ENCODE assay signal across 1 cellular context in the genomic region with DNA sequence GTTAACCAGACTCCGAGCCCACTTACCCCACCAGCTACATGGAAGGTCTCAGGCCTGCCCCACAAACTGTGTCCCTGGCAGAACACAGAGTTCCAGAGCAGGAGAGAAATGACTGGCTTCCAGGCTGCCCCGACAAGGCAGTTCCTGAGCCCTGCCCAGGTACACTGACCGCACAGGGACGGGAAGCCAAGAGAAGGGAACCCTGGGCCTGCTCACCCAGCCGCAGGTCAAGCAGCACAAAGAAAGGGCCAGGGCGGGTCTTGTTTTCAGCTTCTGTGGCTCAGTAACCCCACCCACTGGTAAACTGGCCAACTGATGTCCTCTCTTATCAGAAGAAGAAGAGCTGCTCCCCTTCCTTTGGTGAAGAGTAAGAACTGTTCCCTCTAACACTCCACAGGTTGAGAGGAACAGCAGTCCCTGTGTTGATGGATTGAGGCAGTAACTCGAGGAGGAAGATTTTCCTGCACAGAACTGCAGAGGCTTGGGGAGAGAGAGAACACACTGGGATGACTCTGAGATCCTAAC.
TF ChIP-seq lines count a peak whose summit lies in the region.

No MANE protein-coding gene starts in this region.

TF ChIP-seq in K562, 482 proteins besides CTCF, POLR2A, EP300 and RAD21 (continued from another document and continues in another):
- TF ChIP-seq, protein P1, sequence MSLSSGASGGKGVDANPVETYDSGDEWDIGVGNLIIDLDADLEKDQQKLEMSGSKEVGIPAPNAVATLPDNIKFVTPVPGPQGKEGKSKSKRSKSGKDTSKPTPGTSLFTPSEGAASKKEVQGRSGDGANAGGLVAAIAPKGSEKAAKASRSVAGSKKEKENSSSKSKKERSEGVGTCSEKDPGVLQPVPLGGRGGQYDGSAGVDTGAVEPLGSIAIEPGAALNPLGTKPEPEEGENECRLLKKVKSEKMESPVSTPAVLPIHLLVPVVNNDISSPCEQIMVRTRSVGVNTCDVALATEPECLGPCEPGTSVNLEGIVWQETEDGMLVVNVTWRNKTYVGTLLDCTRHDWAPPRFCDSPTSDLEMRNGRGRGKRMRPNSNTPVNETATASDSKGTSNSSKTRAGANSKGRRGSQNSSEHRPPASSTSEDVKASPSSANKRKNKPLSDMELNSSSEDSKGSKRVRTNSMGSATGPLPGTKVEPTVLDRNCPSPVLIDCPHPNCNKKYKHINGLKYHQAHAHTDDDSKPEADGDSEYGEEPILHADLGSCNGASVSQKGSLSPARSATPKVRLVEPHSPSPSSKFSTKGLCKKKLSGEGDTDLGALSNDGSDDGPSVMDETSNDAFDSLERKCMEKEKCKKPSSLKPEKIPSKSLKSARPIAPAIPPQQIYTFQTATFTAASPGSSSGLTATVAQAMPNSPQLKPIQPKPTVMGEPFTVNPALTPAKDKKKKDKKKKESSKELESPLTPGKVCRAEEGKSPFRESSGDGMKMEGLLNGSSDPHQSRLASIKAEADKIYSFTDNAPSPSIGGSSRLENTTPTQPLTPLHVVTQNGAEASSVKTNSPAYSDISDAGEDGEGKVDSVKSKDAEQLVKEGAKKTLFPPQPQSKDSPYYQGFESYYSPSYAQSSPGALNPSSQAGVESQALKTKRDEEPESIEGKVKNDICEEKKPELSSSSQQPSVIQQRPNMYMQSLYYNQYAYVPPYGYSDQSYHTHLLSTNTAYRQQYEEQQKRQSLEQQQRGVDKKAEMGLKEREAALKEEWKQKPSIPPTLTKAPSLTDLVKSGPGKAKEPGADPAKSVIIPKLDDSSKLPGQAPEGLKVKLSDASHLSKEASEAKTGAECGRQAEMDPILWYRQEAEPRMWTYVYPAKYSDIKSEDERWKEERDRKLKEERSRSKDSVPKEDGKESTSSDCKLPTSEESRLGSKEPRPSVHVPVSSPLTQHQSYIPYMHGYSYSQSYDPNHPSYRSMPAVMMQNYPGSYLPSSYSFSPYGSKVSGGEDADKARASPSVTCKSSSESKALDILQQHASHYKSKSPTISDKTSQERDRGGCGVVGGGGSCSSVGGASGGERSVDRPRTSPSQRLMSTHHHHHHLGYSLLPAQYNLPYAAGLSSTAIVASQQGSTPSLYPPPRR (CRISPR knock-in tag; IDR thresholded peaks at IDR 0.05; ENCODE audit: borderline replicate concordance) = peak; percentile 25; the same call in 1 of the 2 replicates
- peak; percentile 62; the same call in 1 of the 2 replicates for TF ChIP-seq SMAD4 (CRISPR knock-in tag; conservative IDR thresholded peaks at IDR 0.05)
- no peak for TF ChIP-seq DACH1 (IDR thresholded peaks at IDR 0.05; ENCODE audit: partially characterized antibody)
- no peak for TF ChIP-seq HEY1 (CRISPR knock-in tag; IDR thresholded peaks at IDR 0.05; ENCODE audit: borderline replicate concordance)
- TF ChIP-seq STAG1 (CRISPR knock-in tag; IDR thresholded peaks at IDR 0.05; ENCODE audit: borderline replicate concordance) = no peak
- TF ChIP-seq CBFA2T3 (IDR thresholded peaks at IDR 0.05) = no peak
- 0 out of 2 replicates have a peak, but pooled peaks have one; percentile 37 for TF ChIP-seq SP1 (CRISPR knock-in tag; IDR thresholded peaks at IDR 0.05)
- no peak for TF ChIP-seq CC2D1A (IDR thresholded peaks at IDR 0.05)
- TF ChIP-seq ZNF592 (IDR thresholded peaks at IDR 0.05) = peak; percentile 78
- TF ChIP-seq, protein P2, sequence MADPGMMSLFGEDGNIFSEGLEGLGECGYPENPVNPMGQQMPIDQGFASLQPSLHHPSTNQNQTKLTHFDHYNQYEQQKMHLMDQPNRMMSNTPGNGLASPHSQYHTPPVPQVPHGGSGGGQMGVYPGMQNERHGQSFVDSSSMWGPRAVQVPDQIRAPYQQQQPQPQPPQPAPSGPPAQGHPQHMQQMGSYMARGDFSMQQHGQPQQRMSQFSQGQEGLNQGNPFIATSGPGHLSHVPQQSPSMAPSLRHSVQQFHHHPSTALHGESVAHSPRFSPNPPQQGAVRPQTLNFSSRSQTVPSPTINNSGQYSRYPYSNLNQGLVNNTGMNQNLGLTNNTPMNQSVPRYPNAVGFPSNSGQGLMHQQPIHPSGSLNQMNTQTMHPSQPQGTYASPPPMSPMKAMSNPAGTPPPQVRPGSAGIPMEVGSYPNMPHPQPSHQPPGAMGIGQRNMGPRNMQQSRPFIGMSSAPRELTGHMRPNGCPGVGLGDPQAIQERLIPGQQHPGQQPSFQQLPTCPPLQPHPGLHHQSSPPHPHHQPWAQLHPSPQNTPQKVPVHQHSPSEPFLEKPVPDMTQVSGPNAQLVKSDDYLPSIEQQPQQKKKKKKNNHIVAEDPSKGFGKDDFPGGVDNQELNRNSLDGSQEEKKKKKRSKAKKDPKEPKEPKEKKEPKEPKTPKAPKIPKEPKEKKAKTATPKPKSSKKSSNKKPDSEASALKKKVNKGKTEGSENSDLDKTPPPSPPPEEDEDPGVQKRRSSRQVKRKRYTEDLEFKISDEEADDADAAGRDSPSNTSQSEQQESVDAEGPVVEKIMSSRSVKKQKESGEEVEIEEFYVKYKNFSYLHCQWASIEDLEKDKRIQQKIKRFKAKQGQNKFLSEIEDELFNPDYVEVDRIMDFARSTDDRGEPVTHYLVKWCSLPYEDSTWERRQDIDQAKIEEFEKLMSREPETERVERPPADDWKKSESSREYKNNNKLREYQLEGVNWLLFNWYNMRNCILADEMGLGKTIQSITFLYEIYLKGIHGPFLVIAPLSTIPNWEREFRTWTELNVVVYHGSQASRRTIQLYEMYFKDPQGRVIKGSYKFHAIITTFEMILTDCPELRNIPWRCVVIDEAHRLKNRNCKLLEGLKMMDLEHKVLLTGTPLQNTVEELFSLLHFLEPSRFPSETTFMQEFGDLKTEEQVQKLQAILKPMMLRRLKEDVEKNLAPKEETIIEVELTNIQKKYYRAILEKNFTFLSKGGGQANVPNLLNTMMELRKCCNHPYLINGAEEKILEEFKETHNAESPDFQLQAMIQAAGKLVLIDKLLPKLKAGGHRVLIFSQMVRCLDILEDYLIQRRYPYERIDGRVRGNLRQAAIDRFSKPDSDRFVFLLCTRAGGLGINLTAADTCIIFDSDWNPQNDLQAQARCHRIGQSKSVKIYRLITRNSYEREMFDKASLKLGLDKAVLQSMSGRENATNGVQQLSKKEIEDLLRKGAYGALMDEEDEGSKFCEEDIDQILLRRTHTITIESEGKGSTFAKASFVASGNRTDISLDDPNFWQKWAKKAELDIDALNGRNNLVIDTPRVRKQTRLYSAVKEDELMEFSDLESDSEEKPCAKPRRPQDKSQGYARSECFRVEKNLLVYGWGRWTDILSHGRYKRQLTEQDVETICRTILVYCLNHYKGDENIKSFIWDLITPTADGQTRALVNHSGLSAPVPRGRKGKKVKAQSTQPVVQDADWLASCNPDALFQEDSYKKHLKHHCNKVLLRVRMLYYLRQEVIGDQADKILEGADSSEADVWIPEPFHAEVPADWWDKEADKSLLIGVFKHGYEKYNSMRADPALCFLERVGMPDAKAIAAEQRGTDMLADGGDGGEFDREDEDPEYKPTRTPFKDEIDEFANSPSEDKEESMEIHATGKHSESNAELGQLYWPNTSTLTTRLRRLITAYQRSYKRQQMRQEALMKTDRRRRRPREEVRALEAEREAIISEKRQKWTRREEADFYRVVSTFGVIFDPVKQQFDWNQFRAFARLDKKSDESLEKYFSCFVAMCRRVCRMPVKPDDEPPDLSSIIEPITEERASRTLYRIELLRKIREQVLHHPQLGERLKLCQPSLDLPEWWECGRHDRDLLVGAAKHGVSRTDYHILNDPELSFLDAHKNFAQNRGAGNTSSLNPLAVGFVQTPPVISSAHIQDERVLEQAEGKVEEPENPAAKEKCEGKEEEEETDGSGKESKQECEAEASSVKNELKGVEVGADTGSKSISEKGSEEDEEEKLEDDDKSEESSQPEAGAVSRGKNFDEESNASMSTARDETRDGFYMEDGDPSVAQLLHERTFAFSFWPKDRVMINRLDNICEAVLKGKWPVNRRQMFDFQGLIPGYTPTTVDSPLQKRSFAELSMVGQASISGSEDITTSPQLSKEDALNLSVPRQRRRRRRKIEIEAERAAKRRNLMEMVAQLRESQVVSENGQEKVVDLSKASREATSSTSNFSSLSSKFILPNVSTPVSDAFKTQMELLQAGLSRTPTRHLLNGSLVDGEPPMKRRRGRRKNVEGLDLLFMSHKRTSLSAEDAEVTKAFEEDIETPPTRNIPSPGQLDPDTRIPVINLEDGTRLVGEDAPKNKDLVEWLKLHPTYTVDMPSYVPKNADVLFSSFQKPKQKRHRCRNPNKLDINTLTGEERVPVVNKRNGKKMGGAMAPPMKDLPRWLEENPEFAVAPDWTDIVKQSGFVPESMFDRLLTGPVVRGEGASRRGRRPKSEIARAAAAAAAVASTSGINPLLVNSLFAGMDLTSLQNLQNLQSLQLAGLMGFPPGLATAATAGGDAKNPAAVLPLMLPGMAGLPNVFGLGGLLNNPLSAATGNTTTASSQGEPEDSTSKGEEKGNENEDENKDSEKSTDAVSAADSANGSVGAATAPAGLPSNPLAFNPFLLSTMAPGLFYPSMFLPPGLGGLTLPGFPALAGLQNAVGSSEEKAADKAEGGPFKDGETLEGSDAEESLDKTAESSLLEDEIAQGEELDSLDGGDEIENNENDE (IDR thresholded peaks at IDR 0.05; ENCODE audit: low read depth, low read length) = no peak
- no peak for TF ChIP-seq NR4A1 (CRISPR knock-in tag; IDR thresholded peaks at IDR 0.05)
- TF ChIP-seq NR4A1 (tag; IDR thresholded peaks at IDR 0.05) = 0 out of 2 replicates have a peak, but pooled peaks have one; percentile 32
- no peak for TF ChIP-seq ZNF512 (tag; IDR thresholded peaks at IDR 0.05)
- TF ChIP-seq, protein P3, sequence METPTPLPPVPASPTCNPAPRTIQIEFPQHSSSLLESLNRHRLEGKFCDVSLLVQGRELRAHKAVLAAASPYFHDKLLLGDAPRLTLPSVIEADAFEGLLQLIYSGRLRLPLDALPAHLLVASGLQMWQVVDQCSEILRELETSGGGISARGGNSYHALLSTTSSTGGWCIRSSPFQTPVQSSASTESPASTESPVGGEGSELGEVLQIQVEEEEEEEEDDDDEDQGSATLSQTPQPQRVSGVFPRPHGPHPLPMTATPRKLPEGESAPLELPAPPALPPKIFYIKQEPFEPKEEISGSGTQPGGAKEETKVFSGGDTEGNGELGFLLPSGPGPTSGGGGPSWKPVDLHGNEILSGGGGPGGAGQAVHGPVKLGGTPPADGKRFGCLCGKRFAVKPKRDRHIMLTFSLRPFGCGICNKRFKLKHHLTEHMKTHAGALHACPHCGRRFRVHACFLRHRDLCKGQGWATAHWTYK (CRISPR knock-in tag; IDR thresholded peaks at IDR 0.05) = 0 out of 2 replicates have a peak, but pooled peaks have one; percentile 71
- no peak for TF ChIP-seq GABPB1 (CRISPR knock-in tag; IDR thresholded peaks at IDR 0.05)
- peak; percentile 78; the same call in 1 of the 2 replicates for TF ChIP-seq ZNF76 (CRISPR knock-in tag; IDR thresholded peaks at IDR 0.05; ENCODE audit: borderline replicate concordance)
- TF ChIP-seq POLR2G (IDR thresholded peaks at IDR 0.05; ENCODE audit: low read depth, low read length) = 0 out of 2 replicates have a peak, but pooled peaks have one; percentile 43
- no peak for TF ChIP-seq SMAD3 (CRISPR knock-in tag; conservative IDR thresholded peaks at IDR 0.05)
- TF ChIP-seq, protein P4, sequence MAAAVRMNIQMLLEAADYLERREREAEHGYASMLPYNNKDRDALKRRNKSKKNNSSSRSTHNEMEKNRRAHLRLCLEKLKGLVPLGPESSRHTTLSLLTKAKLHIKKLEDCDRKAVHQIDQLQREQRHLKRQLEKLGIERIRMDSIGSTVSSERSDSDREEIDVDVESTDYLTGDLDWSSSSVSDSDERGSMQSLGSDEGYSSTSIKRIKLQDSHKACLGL (CRISPR knock-in tag; IDR thresholded peaks at IDR 0.05; ENCODE audit: borderline replicate concordance, poor library complexity, severe bottlenecking) = no peak
- no peak for TF ChIP-seq EWSR1 (IDR thresholded peaks at IDR 0.05; ENCODE audit: borderline replicate concordance, low read depth, partially characterized antibody)
- TF ChIP-seq KDM5B (IDR thresholded peaks at IDR 0.05; ENCODE audit: insufficient replicate concordance, low read depth, low read length) = peak; percentile 55
- TF ChIP-seq EP400 (IDR thresholded peaks at IDR 0.05) = no peak
- TF ChIP-seq CGGBP1 (CRISPR knock-in tag; IDR thresholded peaks at IDR 0.05) = no peak
- no peak for TF ChIP-seq ESRRB (CRISPR knock-in tag; IDR thresholded peaks at IDR 0.05; ENCODE audit: borderline replicate concordance)
- no peak for TF ChIP-seq HSF4 (CRISPR knock-in tag; IDR thresholded peaks at IDR 0.05; ENCODE audit: borderline replicate concordance)
- no peak for TF ChIP-seq GTF2E2 (tag; IDR thresholded peaks at IDR 0.05)
- no peak for TF ChIP-seq BRCA1 (IDR thresholded peaks at IDR 0.05)
- no peak for TF ChIP-seq BRCA1 (CRISPR knock-in tag; IDR thresholded peaks at IDR 0.05)
- peak; percentile 55 for TF ChIP-seq TBP (optimal IDR thresholded peaks at IDR 0.05; ENCODE audit: low read depth, low read length)
- no peak for TF ChIP-seq TAL1 (IDR thresholded peaks at IDR 0.05)
